ENCODE assay signal across 13 cellular contexts in genomic region chr6:4573958-4574481, GRCh38.
"Had no signal": no experiment of that assay in that cellular context is flagged by ENCODE, and none has a peak within 500 bp of the region (broad histone marks: within the 10 kb centered on the region; RNA-seq: fewer than 3 reads in every experiment).

No MANE protein-coding gene starts in this region.

- H3K36me3 ChIP-seq: sigmoid colon, upper lobe of left lung had no signal

- ATAC-seq: body of pancreas, left lobe of liver had no signal

- H3K4me3 ChIP-seq: body of pancreas, sigmoid colon, upper lobe of left lung had no signal

- H3K27me3 ChIP-seq: body of pancreas, sigmoid colon, upper lobe of left lung had no signal

- H3K27ac ChIP-seq: body of pancreas, sigmoid colon, upper lobe of left lung had no signal

- DNase-seq: activated CD4-positive, alpha-beta T cell treated with anti-CD3 and anti-CD28 coated beads, Interleukin-2, amount 50 U/mL, for 48 hours; activated CD4-positive, CD25-positive, alpha-beta regulatory T cell treated with anti-CD3 and anti-CD28 coated beads, Interleukin-2, amount 50 U/mL, for 72 hours; activated gamma-delta T cell treated with Interleukin-2 at 50 U/mL for 16 hours; activated naive CD8-positive, alpha-beta T cell treated with anti-CD3 and anti-CD28 coated beads for 36 hours; activated T-cell treated with anti-CD3 and anti-CD28 coated beads, Interleukin-2, amount 50 U/mL, for 48 hours; body of pancreas; glutamatergic neuron; immature natural killer cell; mammary epithelial cell; sigmoid colon; stimulated activated CD4-positive, alpha-beta T cell treated with anti-CD3 and anti-CD28 coated beads, Interleukin-4, amount 100 ng/mL, for 1 hour; upper lobe of left lung had no signal
